27 cellular contexts compared by ENCODE assay signal in the genomic region with DNA sequence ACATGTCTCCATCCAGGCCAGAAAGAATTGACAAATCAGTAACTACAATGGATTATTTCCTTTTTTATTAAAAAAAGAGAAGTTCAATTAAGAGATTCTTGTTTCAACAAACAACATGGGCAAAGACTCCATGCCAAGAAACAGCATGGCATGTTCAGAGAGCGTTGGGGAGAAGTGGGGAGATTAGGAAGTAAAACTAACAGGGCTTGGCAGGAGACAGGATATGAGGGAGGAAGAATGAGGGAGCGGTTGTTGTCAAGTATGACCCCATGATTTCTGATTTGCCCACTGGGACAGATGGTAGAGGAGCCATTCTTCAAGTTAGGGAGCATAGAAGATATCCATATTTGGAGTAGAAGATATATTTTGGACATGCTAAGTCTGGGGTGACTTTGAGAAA.
"Had no signal": no experiment of that assay in that cellular context is flagged by ENCODE, and none has a peak within 500 bp of the region (broad histone marks: within the 10 kb centered on the region; RNA-seq: fewer than 3 reads in every experiment).

No MANE protein-coding gene starts in this region.

- H3K36me3 ChIP-seq: neural progenitor cell, ovary, right lobe of liver, sigmoid colon, thoracic aorta, thyroid gland, tibial nerve, upper lobe of left lung, vagina had no signal

- ATAC-seq: naive thymus-derived CD4-positive, alpha-beta T cell; natural killer cell; psoas muscle; right cardiac atrium; stimulated activated memory B cell treated with anti-CD40 and anti-IgM and Interleukin-4, amounts not matched to agents 10 μg/mL and 1 μg/mL and 100 μg/mL, for 72 hours; stimulated activated naive CD8-positive, alpha-beta T cell treated with anti-CD3 and anti-CD28 coated beads, Interleukin-15, amount 100 ng/mL, for 72 hours; stimulated activated naive CD8-positive, alpha-beta T cell treated with anti-CD3 and anti-CD28 coated beads, Interleukin-15, Interleukin-2, amounts not matched to agents 100 U/mL and 50 U/mL, for 24 hours had no signal

- DNase-seq: naive thymus-derived CD4-positive, alpha-beta T cell; natural killer cell; occipital lobe; ovary; posterior cingulate gyrus; psoas muscle; right cardiac atrium; right lobe of liver; sigmoid colon; small intestine; stimulated activated CD4-positive, alpha-beta T cell treated with anti-CD3 and anti-CD28 coated beads, Interleukin-15, amount 100 ng/mL, for 24 hours; stimulated activated CD4-positive, alpha-beta T cell treated with anti-CD3 and anti-CD28 coated beads, Interleukin-2, amount 100 ng/mL, for 24 hours; stimulated activated CD4-positive, alpha-beta T cell treated with anti-CD3 and anti-CD28 coated beads, Interleukin-4, amount 100 ng/mL, for 1 hour; stimulated activated CD4-positive, alpha-beta T cell treated with anti-CD3 and anti-CD28 coated beads, Interleukin-4, amount 100 ng/mL, for 4 hours; stimulated activated CD8-positive, alpha-beta memory T cell treated with anti-CD3 and anti-CD28 coated beads, Interleukin-4, amount 100 ng/mL, for 48 hours; stimulated activated naive CD4-positive, alpha-beta T cell; stimulated activated naive CD8-positive, alpha-beta T cell treated with anti-CD3 and anti-CD28 coated beads, Interleukin-15, amount 100 ng/mL, for 72 hours; stimulated activated naive CD8-positive, alpha-beta T cell treated with anti-CD3 and anti-CD28 coated beads, Interleukin-15, Interleukin-2, amounts not matched to agents 100 U/mL and 50 U/mL, for 24 hours; thyroid gland; trophoblast cell; upper lobe of left lung had no signal

- H3K9ac ChIP-seq: neural progenitor cell, parathyroid adenoma had no signal

- H3K4me3 ChIP-seq: neural progenitor cell, ovary, psoas muscle, right lobe of liver, sigmoid colon, thoracic aorta, thyroid gland, tibial nerve, upper lobe of left lung, vagina had no signal

- H3K4me1 ChIP-seq: neural progenitor cell, parathyroid adenoma, tibial nerve, vagina had no signal

- H3K9me3 ChIP-seq: ovary, psoas muscle, right lobe of liver, sigmoid colon, thoracic aorta, thyroid gland, tibial nerve, upper lobe of left lung, vagina had no signal

- H3K27me3 ChIP-seq: neural progenitor cell, ovary, right lobe of liver, sigmoid colon, thyroid gland, tibial nerve, upper lobe of left lung, vagina had no signal

- H3K27ac ChIP-seq: neural progenitor cell, ovary, parathyroid adenoma, right lobe of liver, thoracic aorta, thyroid gland, tibial nerve, upper lobe of left lung, vagina had no signal
